In genomic region chr17:31163091-31163781, GRCh38 we compare ENCODE assay signal across 2 cellular contexts.
A peak's percentile ranks its signal among the peaks of the same experiment; 100 is the strongest.
TF ChIP-seq lines count a peak whose summit lies in the region.

No MANE protein-coding gene starts in this region.

TF ChIP-seq in A549, 52 proteins besides CTCF, POLR2A, EP300 and RAD21:
- TF ChIP-seq CEBPB (IDR thresholded peaks at IDR 0.05): peak in 1 of 2 experiments; percentile 44; a peak in 1 of 4 replicates
- TF ChIP-seq JUN (IDR thresholded peaks at IDR 0.05): no peak

TF ChIP-seq in IMR-90, 13 proteins besides CTCF, POLR2A, EP300 and RAD21:
- peak; percentile 70 for TF ChIP-seq CEBPB (IDR thresholded peaks at IDR 0.05; ENCODE audit: low read depth, low read length)
- no peak for TF ChIP-seq SMC3 (IDR thresholded peaks at IDR 0.05; ENCODE audit: low read depth, low read length)
TF ChIP-seq in IMR-90: peak in this region for 1.
